ENCODE assay signal across 13 cellular contexts in the genomic region with DNA sequence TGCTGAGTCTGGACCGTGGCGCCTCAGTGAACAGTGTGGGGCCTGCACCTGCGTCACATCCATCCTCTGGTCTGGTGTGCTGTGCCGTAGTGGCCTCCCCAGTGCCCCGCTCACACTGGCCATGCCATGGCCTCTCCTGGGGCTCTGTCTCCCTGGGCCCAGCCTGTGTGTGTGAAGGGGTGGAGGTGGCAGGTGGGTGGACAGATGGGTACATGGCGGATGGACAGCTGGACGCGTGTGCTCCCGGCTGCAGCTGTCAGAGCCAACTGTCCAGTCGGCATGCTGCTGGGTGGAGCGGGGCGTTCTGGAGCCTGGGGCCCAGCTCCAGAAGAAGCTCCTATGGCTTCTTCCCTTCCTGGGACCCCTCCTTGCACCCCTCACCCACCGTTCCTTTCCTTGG.
"Had no signal": no experiment of that assay in that cellular context is flagged by ENCODE, and none has a peak within 500 bp of the region (broad histone marks: within the 10 kb centered on the region; RNA-seq: fewer than 3 reads in every experiment).

No MANE protein-coding gene starts in this region.

- ATAC-seq: activated CD4-positive, CD25-positive, alpha-beta regulatory T cell treated with anti-CD3 and anti-CD28 coated beads, Interleukin-2, amount 50 U/mL, for 24 hours; left cardiac atrium had no signal

- H3K4me3 Mint-ChIP-seq: activated naive CD8-positive, alpha-beta T cell; immature natural killer cell; nephron progenitor cell had no signal

- H3K27me3 Mint-ChIP-seq: activated naive CD8-positive, alpha-beta T cell had no signal

- DNase-seq: activated CD4-positive, alpha-beta T cell treated with anti-CD3 and anti-CD28 coated beads, Interleukin-2, amount 50 U/mL, for 48 hours; activated gamma-delta T cell; activated T-cell treated with anti-CD3 and anti-CD28 coated beads, Interleukin-2, amount 50 U/mL, for 48 hours; dorsolateral prefrontal cortex; immature natural killer cell; left cardiac atrium; nephron progenitor cell; stimulated activated CD4-positive, alpha-beta T cell treated with anti-CD3 and anti-CD28 coated beads, Interleukin-15, amount 100 ng/mL, for 24 hours; stimulated activated CD4-positive, alpha-beta T cell treated with anti-CD3 and anti-CD28 coated beads, Interleukin-4, amount 100 ng/mL, for 24 hours; stomach had no signal

- H3K4me3 ChIP-seq: lung, stomach had no signal

- H3K9me3 ChIP-seq: stomach had no signal

- H3K27ac Mint-ChIP-seq: activated naive CD8-positive, alpha-beta T cell; immature natural killer cell; nephron progenitor cell had no signal

- H3K4me1 Mint-ChIP-seq: immature natural killer cell had no signal

- H3K36me3 Mint-ChIP-seq: activated naive CD8-positive, alpha-beta T cell; immature natural killer cell had no signal

- H3K27me3 ChIP-seq: dorsolateral prefrontal cortex, stomach had no signal

- H3K9me3 Mint-ChIP-seq: nephron progenitor cell had no signal
